ENCODE assay signal across 1 cellular context in genomic region chr5:78778538-78778937, GRCh38.
TF ChIP-seq lines count a peak whose summit lies in the region.

No MANE protein-coding gene starts in this region.

TF ChIP-seq in HEK293, 187 proteins besides CTCF, POLR2A, EP300 and RAD21 (continued from another document):
- TF ChIP-seq ZNF560 (tag by site-specific recombination; IDR thresholded peaks at IDR 0.05; ENCODE audit: borderline replicate concordance): no peak
- peak; percentile 63 for TF ChIP-seq FEZF1 (tag by site-specific recombination; IDR thresholded peaks at IDR 0.05)
- TF ChIP-seq KLF16 (tag by site-specific recombination; IDR thresholded peaks at IDR 0.05): no peak
- TF ChIP-seq ZFHX2 (tag by site-specific recombination; conservative IDR thresholded peaks at IDR 0.05): no peak
- TF ChIP-seq, protein P1, sequence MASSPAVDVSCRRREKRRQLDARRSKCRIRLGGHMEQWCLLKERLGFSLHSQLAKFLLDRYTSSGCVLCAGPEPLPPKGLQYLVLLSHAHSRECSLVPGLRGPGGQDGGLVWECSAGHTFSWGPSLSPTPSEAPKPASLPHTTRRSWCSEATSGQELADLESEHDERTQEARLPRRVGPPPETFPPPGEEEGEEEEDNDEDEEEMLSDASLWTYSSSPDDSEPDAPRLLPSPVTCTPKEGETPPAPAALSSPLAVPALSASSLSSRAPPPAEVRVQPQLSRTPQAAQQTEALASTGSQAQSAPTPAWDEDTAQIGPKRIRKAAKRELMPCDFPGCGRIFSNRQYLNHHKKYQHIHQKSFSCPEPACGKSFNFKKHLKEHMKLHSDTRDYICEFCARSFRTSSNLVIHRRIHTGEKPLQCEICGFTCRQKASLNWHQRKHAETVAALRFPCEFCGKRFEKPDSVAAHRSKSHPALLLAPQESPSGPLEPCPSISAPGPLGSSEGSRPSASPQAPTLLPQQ (tag by site-specific recombination; IDR thresholded peaks at IDR 0.05): no peak
- TF ChIP-seq ZNF843 (tag by site-specific recombination; IDR thresholded peaks at IDR 0.05): no peak
- TF ChIP-seq ZNF184 (tag by site-specific recombination; IDR thresholded peaks at IDR 0.05): peak; percentile 82
- TF ChIP-seq ZNF148 (tag by site-specific recombination; IDR thresholded peaks at IDR 0.05; ENCODE audit: borderline replicate concordance): no peak
- TF ChIP-seq ZNF660 (tag by site-specific recombination; IDR thresholded peaks at IDR 0.05): peak; percentile 65
- TF ChIP-seq ZBTB49 (tag by site-specific recombination; IDR thresholded peaks at IDR 0.05; ENCODE audit: low read depth): no peak
- TF ChIP-seq ZNF335 (tag by site-specific recombination; conservative IDR thresholded peaks at IDR 0.05): peak; percentile 44
- TF ChIP-seq SCRT2 (tag by site-specific recombination; IDR thresholded peaks at IDR 0.05): peak; percentile 54
- TF ChIP-seq SALL2 (tag by site-specific recombination; IDR thresholded peaks at IDR 0.05; ENCODE audit: borderline replicate concordance): no peak
- TF ChIP-seq ZBTB8A (tag by site-specific recombination; IDR thresholded peaks at IDR 0.05): peak; percentile 73
- TF ChIP-seq ZEB2 (tag by site-specific recombination; IDR thresholded peaks at IDR 0.05): peak; percentile 62; the same call in 1 of the 2 replicates
- no peak for TF ChIP-seq ZBTB48 (tag by site-specific recombination; IDR thresholded peaks at IDR 0.05)
